ENCODE assay signal across 7 cellular contexts in the genomic region with DNA sequence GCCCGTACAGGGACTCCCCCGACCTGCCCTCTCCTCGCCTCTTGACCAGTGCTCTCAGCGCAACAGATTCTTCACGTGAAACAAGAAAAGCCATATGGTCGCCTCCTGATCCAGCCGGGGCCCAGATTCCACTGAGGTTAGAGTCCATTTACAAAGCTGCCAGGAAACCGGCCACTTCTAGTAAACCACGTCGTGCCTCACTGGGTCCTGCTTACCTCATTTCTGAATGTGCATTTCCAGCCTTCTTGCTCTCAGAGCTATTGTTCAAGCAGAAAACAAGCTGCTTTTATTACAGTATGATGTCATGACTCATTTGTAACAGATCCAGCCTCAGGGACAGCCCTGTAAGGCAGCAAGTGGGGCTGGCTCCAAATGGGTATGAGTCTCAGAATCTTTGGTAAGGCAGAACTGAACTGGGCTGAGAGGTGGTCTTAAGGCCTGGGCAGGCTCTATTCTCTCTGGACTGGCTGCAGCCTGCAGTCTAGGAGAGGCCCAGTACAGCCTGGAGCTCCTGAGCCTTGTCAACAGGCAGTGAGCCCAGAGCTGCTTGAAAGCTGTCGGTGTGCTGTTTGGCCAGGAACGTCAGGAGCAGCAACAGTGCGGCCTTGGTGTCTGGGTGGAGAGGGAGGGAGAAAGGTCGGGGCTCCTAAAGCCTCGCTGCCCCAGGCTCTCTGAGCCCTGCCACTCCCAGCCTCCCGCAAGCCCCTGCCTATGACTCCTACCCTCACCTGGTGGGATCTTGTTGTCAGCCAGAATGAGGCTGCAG. TPM values are rescaled to one million over a fixed set of nuclear protein-coding genes. Genes with fewer than 3 reads are reported as not detected.
A peak's percentile ranks its signal among the peaks of the same experiment; 100 is the strongest.
DNase-seq lines count a peak whose midpoint lies in the region; ATAC-seq and TF ChIP-seq lines count a peak whose summit lies in the region.

No MANE protein-coding gene starts in this region.

- TF ChIP-seq POLR2A in IMR-90 (IDR thresholded peaks at IDR 0.05; ENCODE audit: low read depth, low read length) (no peak), ovary (IDR thresholded peaks at IDR 0.05) (no peak)

- BruUV-seq in IMR-90 (replicated peaks; lab: Mats Ljungman, UMichigan) = no TSS peak

- no peaks in the 10 kb centered on the region for H4K20me1 ChIP-seq in IMR-90 (ENCODE audit: insufficient read depth, low read length)

- CTCF ChIA-PET in IMR-90 (lab: Yijun Ruan, JAX) = interaction anchor here (0.5 to 1.1 kb wide), 2 partner anchors 11 to 1153 kb away, joined by 4 to 5 read pairs; no protein-coding TSS in a partner anchor

- DNase-seq in IMR-90 (peak; percentile 90), iPS-NIHi11 (ENCODE audit: low spot score) (peak; percentile 27), stromal cell of bone marrow (ENCODE audit: low read depth) (peak; percentile 86), ovary (no peak), NCI-H2227 (lab: John Stamatoyannopoulos, UW; ENCODE audit: unreplicated experiment) (no peak)

- ATAC-seq in IMR-90 (ENCODE audit: low read depth) (peak; percentile 81), GM21717 (IDR thresholded peaks at IDR 0.05; ENCODE audit: unreplicated experiment) (no peak)

- H3K9me1 ChIP-seq in IMR-90 (ENCODE audit: insufficient read depth, low read length) = no peaks in the 10 kb centered on the region

- H2BK5ac ChIP-seq in IMR-90 (ENCODE audit: low read depth, low read length, poor library complexity, severe bottlenecking) = no peak overlapping the region

- no peak for TF ChIP-seq EP300 in ovary (IDR thresholded peaks at IDR 0.05)

- H2BK20ac ChIP-seq in IMR-90 (ENCODE audit: low read depth, low read length) = no peak overlapping the region

- no peak overlapping the region for H3K4me3 ChIP-seq in IMR-90 (ENCODE audit: insufficient read depth, low read depth, low read length)
- H3K4me3 ChIP-seq in ovary = no peak overlapping the region

- H3K9me3 ChIP-seq in IMR-90 (ENCODE audit: control insufficient read depth, insufficient read depth, low read length) (no peaks in the 10 kb centered on the region), ovary (no peaks in the 10 kb centered on the region)

- H3K18ac ChIP-seq in IMR-90 (ENCODE audit: low read depth, low read length) = no peak overlapping the region

- H3K36me3 ChIP-seq in IMR-90 (ENCODE audit: control insufficient read depth, insufficient read depth, low read length) (peaks cover 74% of the 10 kb centered on the region), ovary (no peaks in the 10 kb centered on the region)

- 89% methylated on average over 5 of the region's 16 CpGs; no CpG with 5 or more reads in 1 of the 2 experiments for WGBS in IMR-90 (ENCODE audit: extremely low coverage in 2 of 2, insufficient read length in 1 of 2), 2 experiments
- WGBS in ovary, 3 donors = 63 to 66% (median 66%) methylated on average over 16 of the region's 16 CpGs

- dilution Hi-C loops in IMR-90 (cut with HindIII; ENCODE audit: low sequenced_read_pairs, unreplicated experiment) = no loop called here

- H3K14ac ChIP-seq in IMR-90 (replicated peaks; ENCODE audit: low read depth, low read length) = no peak overlapping the region

- peak overlapping the region; percentile 79 for H2AK9ac ChIP-seq in IMR-90 (replicated peaks; ENCODE audit: low read depth, low read length, poor library complexity)

- H3K4ac ChIP-seq in IMR-90 (ENCODE audit: low read depth, low read length) = no peak overlapping the region

- H2AFZ ChIP-seq in IMR-90 (replicated peaks; ENCODE audit: low read length, poor library complexity) = peak overlapping the region; percentile 46

- H4K91ac ChIP-seq in IMR-90 (ENCODE audit: insufficient read depth, low read depth, low read length) = no peak overlapping the region

- H3K4me2 ChIP-seq in IMR-90 (ENCODE audit: low read depth, low read length) = no peak overlapping the region

- TF ChIP-seq CTCF in IMR-90 (conservative IDR thresholded peaks at IDR 0.05; ENCODE audit: low read depth, low read length) = no peak
- TF ChIP-seq CTCF in ovary (IDR thresholded peaks at IDR 0.05) = no peak

- no peak overlapping the region for H3K9ac ChIP-seq in IMR-90 (ENCODE audit: low read depth, low read length)

- no peak overlapping the region for H4K8ac ChIP-seq in IMR-90 (ENCODE audit: low read depth in 2 of 2, low read length in 2 of 2)

- H3K27ac ChIP-seq in IMR-90 (ENCODE audit: insufficient read depth, low read length) (peak overlapping the region; percentile 34; the same call in 1 of the 2 replicates), angular gyrus (ENCODE audit: low read depth, low read length) (peak overlapping the region; percentile 86), ovary (no peak overlapping the region)

- H2BK15ac ChIP-seq in IMR-90 (ENCODE audit: low read depth, low read length) = no peak overlapping the region

- peaks cover 2% of the 10 kb centered on the region; the same call in 1 of the 2 replicates for H3K4me1 ChIP-seq in IMR-90 (ENCODE audit: control insufficient read depth, insufficient read depth, low read length)
- no peaks in the 10 kb centered on the region for H3K4me1 ChIP-seq in ovary (ENCODE audit: insufficient read depth)

- no peak overlapping the region for H3K23ac ChIP-seq in IMR-90 (ENCODE audit: low read depth, low read length)

- in situ Hi-C loops in IMR-90 (cut with MboI; ENCODE audit: low sequenced_read_pairs) = no loop called here

- H4K5ac ChIP-seq in IMR-90 (ENCODE audit: low read depth, low read length) = no peak overlapping the region

- TF ChIP-seq RAD21 in IMR-90 (IDR thresholded peaks at IDR 0.05; ENCODE audit: low read length) = no peak

- H2AK5ac ChIP-seq in IMR-90 (ENCODE audit: low read depth, low read length) = 0 out of 2 replicates have a peak overlapping the region, but pooled peaks have one; percentile 3

- H3K79me1 ChIP-seq in IMR-90 (ENCODE audit: low read depth in 1 of 2, low read length in 2 of 2) = peaks cover 0 to 4% of the 10 kb centered on the region in 2 experiments; a peak in 1 of 4 replicates

- H3K27me3 ChIP-seq in IMR-90 (ENCODE audit: control insufficient read depth, insufficient read depth, low read length) = no peaks in the 10 kb centered on the region
- H3K27me3 ChIP-seq in ovary = no peaks in the 10 kb centered on the region

- H2BK120ac ChIP-seq in IMR-90 (ENCODE audit: low read depth, low read length) = no peak overlapping the region

- POLR2A ChIA-PET in IMR-90 (lab: Charles Lee; ENCODE audit: unreplicated experiment) = interaction anchor here (0.6 kb wide), 1 partner anchor 9 kb away, joined by 3 read pairs; no protein-coding TSS in a partner anchor

- H3K56ac ChIP-seq in IMR-90 (ENCODE audit: extremely low read depth, insufficient read depth, low read length) = no peak overlapping the region

- intact Hi-C loops in IMR-90 (cut with micrococcal nuclease) = no loop called here
- intact Hi-C loops in ovary (cut with DNase I) = no loop called here

TF ChIP-seq in IMR-90, 13 proteins besides CTCF, POLR2A, EP300 and RAD21:
- TF ChIP-seq CEBPB (IDR thresholded peaks at IDR 0.05; ENCODE audit: low read depth, low read length) = no peak
TF ChIP-seq in IMR-90: peak in this region for 0.

RNA-seq across cellular contexts. Expression of gene REC8, which starts 8.3 kb away (rescaled TPM):
- 0.36 and 0.56 TPM in 2 replicates for total RNA-seq in IMR-90 (2012; rRNA removed)
- 3.5 and 3.6 TPM in 2 replicates for polyA plus RNA-seq in IMR-90 (2012; rRNA removed)
- 1.1 and 2.2 TPM in 2 replicates for polyA plus RNA-seq in IMR-90 (2012; cell fraction: cytosol; rRNA removed)
- 42.5 and 59.2 TPM in 2 replicates for polyA plus RNA-seq in IMR-90 (2012; cell fraction: nucleus; rRNA removed; ENCODE audit: low replicate concordance)
- 10 to 100 TPM in 4 of 7 donors, 1 to 10 TPM in 3; 6.2 to 75.4 (median 13.5) TPM for total RNA-seq in ovary
- 1 to 10 TPM; 4.9 to 5.1 TPM for polyA plus RNA-seq in ovary

RNA-seq across cellular contexts. Expression of gene IPO4, which starts 8.5 kb away (rescaled TPM):
- 36.7 and 37.6 TPM in 2 replicates for total RNA-seq in IMR-90 (2012; rRNA removed)
- polyA plus RNA-seq in IMR-90 (2012; rRNA removed) = 39.4 and 39.9 TPM in 2 replicates
- polyA plus RNA-seq in IMR-90 (2012; cell fraction: cytosol; rRNA removed) = 30.6 and 33.6 TPM in 2 replicates
- 54.9 and 139 TPM in 2 replicates for polyA plus RNA-seq in IMR-90 (2012; cell fraction: nucleus; rRNA removed; ENCODE audit: low replicate concordance)
- total RNA-seq in ovary = 10 to 100 TPM; 12.3 to 50.9 (median 34.0) TPM
- 10 to 100 TPM in 1 of 2 donors, 1 to 10 TPM in 1; 5.6 to 11.3 TPM for polyA plus RNA-seq in ovary

RNA-seq across cellular contexts. Expression of gene TM9SF1, which starts 15.1 kb away (rescaled TPM):
- 51.9 and 65.6 TPM in 2 replicates for total RNA-seq in IMR-90 (2012; rRNA removed)
- polyA plus RNA-seq in IMR-90 (2012; rRNA removed) = 40.4 and 40.9 TPM in 2 replicates
- polyA plus RNA-seq in IMR-90 (2012; cell fraction: cytosol; rRNA removed) = 36.4 and 37.5 TPM in 2 replicates
- polyA plus RNA-seq in IMR-90 (2012; cell fraction: nucleus; rRNA removed; ENCODE audit: low replicate concordance) = 22.1 and 26.5 TPM in 2 replicates
- total RNA-seq in ovary = 10 to 100 TPM; 34.9 to 65.6 (median 44.9) TPM
- 10 to 100 TPM; 32.3 to 40.0 TPM for polyA plus RNA-seq in ovary

RNA-seq across cellular contexts. Expression of gene IRF9, which starts 19.1 kb away (rescaled TPM):
- total RNA-seq in IMR-90 (2012; rRNA removed) = 29.7 and 34.6 TPM in 2 replicates
- 23.2 and 25.6 TPM in 2 replicates for polyA plus RNA-seq in IMR-90 (2012; rRNA removed)
- 12.2 and 15.5 TPM in 2 replicates for polyA plus RNA-seq in IMR-90 (2012; cell fraction: cytosol; rRNA removed)
- 67.1 and 86.7 TPM in 2 replicates for polyA plus RNA-seq in IMR-90 (2012; cell fraction: nucleus; rRNA removed; ENCODE audit: low replicate concordance)
- 100 to 1,000 TPM in 1 of 7 donors, 10 to 100 TPM in 6; 31.6 to 151 (median 72.7) TPM for total RNA-seq in ovary
- 100 to 1,000 TPM in 1 of 2 donors, 10 to 100 TPM in 1; 87.4 to 212 TPM for polyA plus RNA-seq in ovary

RNA-seq across cellular contexts. Expression of gene TSSK4, which starts 25.4 kb away (rescaled TPM):
- total RNA-seq in IMR-90 (2012; rRNA removed) (under 0.01 TPM in 1 of 2 replicates, not detected in the other), ovary (1 to 10 TPM in 2 of 7 donors, under 1 TPM in 2, not detected in 3; 0.45 to 1.1 (median 0.90) TPM)
- polyA plus RNA-seq in IMR-90 (2012; rRNA removed) (0.07 TPM in 1 of 2 replicates, not detected in the other), ovary (under 1 TPM in 1 of 2 donors, not detected in 1; 0.06 TPM)
- not detected in 2 replicates for polyA plus RNA-seq in IMR-90 (2012; cell fraction: cytosol; rRNA removed)
- 0.05 and 0.07 TPM in 2 replicates for polyA plus RNA-seq in IMR-90 (2012; cell fraction: nucleus; rRNA removed; ENCODE audit: low replicate concordance)

Comparison
In these comparisons a context has a peak if more than half of its experiments do, and no peak if none do; other contexts are left out.
1. DNase-seq: peak in IMR-90 (single experiment), iPS-NIHi11 (single experiment) and stromal cell of bone marrow (single experiment); none in ovary (0 of 5) and NCI-H2227 (single experiment).
2. H3K27ac ChIP-seq: peak in IMR-90 (single experiment) and angular gyrus (single experiment); none in ovary (0 of 2).